Comparison of ENCODE assay signal across 24 cellular contexts in the genomic region with DNA sequence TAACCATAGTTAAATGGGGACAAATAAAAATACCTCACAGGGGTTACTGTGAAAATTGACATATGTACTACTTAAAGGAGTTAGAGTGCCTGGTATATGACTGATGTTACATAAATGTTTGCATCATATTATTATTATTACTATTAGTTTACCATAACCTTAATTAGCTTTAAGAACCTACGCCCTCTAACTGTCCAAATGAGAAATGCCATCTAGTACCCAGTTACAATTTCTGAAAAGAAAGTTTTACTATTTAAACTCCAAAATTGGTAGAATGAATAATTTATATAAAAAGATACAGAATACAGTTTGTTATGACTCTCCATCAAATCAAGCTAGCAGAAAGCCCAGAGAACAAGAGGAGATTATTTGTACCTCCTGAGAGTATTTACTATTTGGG.
"Had no signal": no experiment of that assay in that cellular context is flagged by ENCODE, and none has a peak within 500 bp of the region (broad histone marks: within the 10 kb centered on the region; RNA-seq: fewer than 3 reads in every experiment).

No MANE protein-coding gene starts in this region.

- H3K36me3 ChIP-seq: breast epithelium, Peyer's patch had no signal

- H3K27me3 ChIP-seq: body of pancreas, breast epithelium, Peyer's patch had no signal

- H3K4me1 ChIP-seq: body of pancreas, breast epithelium, Peyer's patch had no signal

- H3K27ac ChIP-seq: body of pancreas, breast epithelium, Peyer's patch had no signal

- DNase-seq: activated CD4-positive, alpha-beta T cell treated with anti-CD3 and anti-CD28 coated beads, Interleukin-2, amount 10 ng/mL, durations not matched to agents 24 days and 14 days; activated CD4-positive, alpha-beta T cell treated with anti-CD3 and anti-CD28 coated beads, Interleukin-2, amount 50 U/mL, for 4 hours; activated CD8-positive, alpha-beta T cell treated with anti-CD3 and anti-CD28 coated beads for 36 hours; activated gamma-delta T cell; activated naive CD4-positive, alpha-beta T cell treated with Interleukin-2 at 50 U/mL for 16 hours; activated naive CD8-positive, alpha-beta T cell treated with anti-CD3 and anti-CD28 coated beads, Interleukin-2, amount 10 ng/mL, durations not matched to agents 7 days and 5 days; activated T-cell treated with anti-CD3 and anti-CD28 coated beads, Interleukin-2, amount 50 U/mL, for 1 hour; activated T-cell treated with anti-CD3 and anti-CD28 coated beads, Interleukin-2, amount 50 U/mL, for 72 hours; amygdala; body of pancreas; NCI-H1105; NCI-H1417 treated with DMSO at 0.1 percent for 48 hours; NCI-H187 treated with DMSO at 0.1 percent for 48 hours; NCI-H2081; NCI-H2171 treated with DMSO at 0.1 percent for 48 hours; NCI-H226; NCI-H524 treated with DMSO at 0.1 percent for 48 hours; NCI-H748 treated with DMSO at 0.1 percent for 48 hours; Peyer's patch; RPMI8226; SIG-M5 had no signal

- H3K9me3 ChIP-seq: body of pancreas, breast epithelium, Peyer's patch had no signal

- H3K4me3 ChIP-seq: body of pancreas, breast epithelium, K562, Peyer's patch had no signal

- ATAC-seq: activated CD8-positive, alpha-beta T cell treated with anti-CD3 and anti-CD28 coated beads for 36 hours; activated T-cell treated with anti-CD3 and anti-CD28 coated beads, Interleukin-2, amount 50 U/mL, for 72 hours; body of pancreas; K562; Right ventricle myocardium inferior had no signal
